ENCODE assay signal across 13 cellular contexts in genomic region chr1:211612786-211613107, GRCh38. TPM values are rescaled to one million over a fixed set of nuclear protein-coding genes. Genes with fewer than 3 reads are reported as not detected.
A peak's percentile ranks its signal among the peaks of the same experiment; 100 is the strongest.
DNase-seq lines count a peak whose midpoint lies in the region; ATAC-seq and TF ChIP-seq lines count a peak whose summit lies in the region.
"Had no signal": no experiment of that assay in that cellular context is flagged by ENCODE, and none has a peak within 500 bp of the region (broad histone marks: within the 10 kb centered on the region; RNA-seq: fewer than 3 reads in every experiment).

No MANE protein-coding gene starts in this region.

- CTCF ChIA-PET in activated naive CD4-positive, alpha-beta T cell treated with anti-CD3 and anti-CD28 coated beads, Interleukin-2, amount 10 ng/mL, durations not matched to agents 7 days and 5 days (lab: Charles Lee) = no interaction called here

- H3K4me3 ChIP-seq in hepatocyte (no peak overlapping the region), skin epidermis (no peak overlapping the region)
- H3K4me3 ChIP-seq: dorsolateral prefrontal cortex, ovary had no signal

- no peak overlapping the region for H2BK5ac ChIP-seq in H9 (ENCODE audit: insufficient read length, low read length)

- no peak overlapping the region for H2AK5ac ChIP-seq in H9 (ENCODE audit: insufficient read length, low read length)

- no peak overlapping the region for H2BK120ac ChIP-seq in H9 (ENCODE audit: low read depth, low read length, poor library complexity, severe bottlenecking)

- no peaks in the 10 kb centered on the region for H3K23me2 ChIP-seq in H9 (ENCODE audit: insufficient read length, low read depth, low read length, poor library complexity, severe bottlenecking)

- peak overlapping the region; percentile 100 for H3K27ac Mint-ChIP-seq in HFFc6
- no peak overlapping the region; a peak in 1 of 7 replicates for H3K27ac Mint-ChIP-seq in H9
- H3K27ac Mint-ChIP-seq in activated naive CD4-positive, alpha-beta T cell treated with anti-CD3 and anti-CD28 coated beads, Interleukin-2, amount 10 ng/mL, durations not matched to agents 7 days and 5 days = no peak overlapping the region
- H3K27ac Mint-ChIP-seq: activated T-cell treated with anti-CD3 and anti-CD28 coated beads, Interleukin-2, amount 50 U/mL, for 24 hours had no signal

- H4K8ac ChIP-seq in H9 (replicated peaks; ENCODE audit: insufficient read length, low read depth, low read length) = no peak overlapping the region

- ATAC-seq in SK-N-SH treated with all-trans-retinoic acid at 6 μM for 48 hours = peak; percentile 4

- peak overlapping the region; percentile 78 for H3K27ac ChIP-seq in hepatocyte
- H3K27ac ChIP-seq in skin epidermis = peak overlapping the region in 11 of 21 experiments; percentile 12 to 72 (median 42)
- no peak overlapping the region for H3K27ac ChIP-seq in H9 (ENCODE audit: insufficient read length, low read depth, low read length)
- H3K27ac ChIP-seq: ovary had no signal

- H4K91ac ChIP-seq in H9 (ENCODE audit: insufficient read length, low read depth, low read length) = no peak overlapping the region

- WGBS in hepatocyte (ENCODE audit: low lambda C conversion rate, missing lambda C conversion rate) = 95% methylated on average over 6 of the region's 6 CpGs
- no CpG with 5 or more reads among the region's 6 CpGs for WGBS in H9 (ENCODE audit: extremely low coverage, insufficient read length, low lambda C conversion rate)

- no peak overlapping the region for H2BK15ac ChIP-seq in H9 (ENCODE audit: low read depth, low read length)

- H2BK12ac ChIP-seq in H9 (ENCODE audit: insufficient read length, low read depth, low read length) = no peak overlapping the region

- H3K27me3 Mint-ChIP-seq in HFFc6 (ENCODE audit: insufficient read depth) (no peaks in the 10 kb centered on the region; the same call in 1 of the 2 replicates), H9 (ENCODE audit: low read depth) (no peaks in the 10 kb centered on the region)
- peaks cover 14% of the 10 kb centered on the region for H3K27me3 Mint-ChIP-seq in activated naive CD4-positive, alpha-beta T cell treated with anti-CD3 and anti-CD28 coated beads, Interleukin-2, amount 10 ng/mL, durations not matched to agents 7 days and 5 days
- H3K27me3 Mint-ChIP-seq: activated T-cell treated with anti-CD3 and anti-CD28 coated beads, Interleukin-2, amount 50 U/mL, for 24 hours had no signal

- H4K20me1 ChIP-seq in hepatocyte (ENCODE audit: insufficient read depth, poor library complexity, severe bottlenecking) (no peaks in the 10 kb centered on the region), H9 (ENCODE audit: control insufficient read depth, insufficient read depth, insufficient read length) (no peaks in the 10 kb centered on the region)

- H3K4ac ChIP-seq in H9 (ENCODE audit: low read depth, low read length) = no peak overlapping the region

- H3K4me1 ChIP-seq in hepatocyte (ENCODE audit: insufficient read depth) (peaks cover 6% of the 10 kb centered on the region), H9 (ENCODE audit: insufficient read depth, low read length) (no peaks in the 10 kb centered on the region)

- H3K9ac ChIP-seq in H9 (ENCODE audit: extremely low read depth, insufficient read length, low read length) = no peak overlapping the region

- no peaks in the 10 kb centered on the region for H3K9me3 ChIP-seq in hepatocyte (ENCODE audit: low read depth)
- H3K9me3 ChIP-seq in H9 (ENCODE audit: control insufficient read depth, low read depth, low read length) = no peaks in the 10 kb centered on the region
- H3K9me3 ChIP-seq: ovary had no signal

- H3K14ac ChIP-seq in H9 (ENCODE audit: insufficient read depth, low read length) = no peak overlapping the region; the same call in 1 of the 2 replicates

- H3K23ac ChIP-seq in H9 (ENCODE audit: insufficient read length, low read depth, low read length) = no peak overlapping the region

- DNase-seq in HFFc6 (no peak), hepatocyte (ENCODE audit: low spot score) (no peak), H9 (no peak), NCI-H2171 (lab: John Stamatoyannopoulos, UW) (no peak)
- no peak for DNase-seq in stimulated activated naive CD4-positive, alpha-beta T cell treated with Interleukin-2 at 50 U/mL for 16 hours (lab: John Stamatoyannopoulos, UW)
- DNase-seq in activated naive CD4-positive, alpha-beta T cell treated with anti-CD3 and anti-CD28 coated beads, Interleukin-2, amount 10 ng/mL, durations not matched to agents 7 days and 5 days = no peak
- DNase-seq: activated T-cell treated with anti-CD3 and anti-CD28 coated beads, Interleukin-2, amount 50 U/mL, for 24 hours; NCI-H2081 treated with DMSO at 0.1 percent for 48 hours; NCI-H774 had no signal

- no peak overlapping the region for H3K56ac ChIP-seq in H9 (ENCODE audit: insufficient read length, low read depth, low read length)

- H3K4me2 ChIP-seq in hepatocyte (no peak overlapping the region), H9 (ENCODE audit: insufficient read depth, insufficient read length, low read length) (no peak overlapping the region)

- H3K36me3 Mint-ChIP-seq in HFFc6 (ENCODE audit: low read depth) (peaks cover 5% of the 10 kb centered on the region), H9 (ENCODE audit: insufficient read depth in 1 of 3, low read depth in 3 of 3) (no peaks in the 10 kb centered on the region)
- H3K36me3 Mint-ChIP-seq in activated naive CD4-positive, alpha-beta T cell treated with anti-CD3 and anti-CD28 coated beads, Interleukin-2, amount 10 ng/mL, durations not matched to agents 7 days and 5 days = no peaks in the 10 kb centered on the region

- no peak overlapping the region for H4K5ac ChIP-seq in H9 (ENCODE audit: insufficient read length, low read depth, low read length)

- H3K27me3 ChIP-seq in hepatocyte (no peaks in the 10 kb centered on the region), H9 (ENCODE audit: insufficient read depth, low read length) (no peaks in the 10 kb centered on the region)
- H3K27me3 ChIP-seq: dorsolateral prefrontal cortex, ovary had no signal

- no peak overlapping the region for H3K4me3 Mint-ChIP-seq in HFFc6
- no peak overlapping the region for H3K4me3 Mint-ChIP-seq in H9
- H3K4me3 Mint-ChIP-seq in activated naive CD4-positive, alpha-beta T cell treated with anti-CD3 and anti-CD28 coated beads, Interleukin-2, amount 10 ng/mL, durations not matched to agents 7 days and 5 days = no peak overlapping the region
- H3K4me3 Mint-ChIP-seq: activated T-cell treated with anti-CD3 and anti-CD28 coated beads, Interleukin-2, amount 50 U/mL, for 24 hours had no signal

- no peak overlapping the region for H3T11ph ChIP-seq in H9 (ENCODE audit: low read length)

- TF ChIP-seq CTCF in HFFc6 (IDR thresholded peaks at IDR 0.05) (no peak), hepatocyte (IDR thresholded peaks at IDR 0.05; ENCODE audit: poor library complexity) (no peak), H9 (conservative IDR thresholded peaks at IDR 0.05) (no peak)

- H3K18ac ChIP-seq in H9 (ENCODE audit: insufficient read length, low read depth, low read length) = no peak overlapping the region

- H3K36me3 ChIP-seq in hepatocyte (replicated peaks; ENCODE audit: insufficient read depth, low read depth) = no peaks in the 10 kb centered on the region
- H3K36me3 ChIP-seq: ovary had no signal

- no peaks in the 10 kb centered on the region for H3K79me1 ChIP-seq in H9 (ENCODE audit: insufficient read depth, low read depth, low read length, poor library complexity, severe bottlenecking)

- no peaks in the 10 kb centered on the region for H3K79me2 ChIP-seq in hepatocyte
- H3K79me2 ChIP-seq in H9 (ENCODE audit: insufficient read depth, low read length) = no peaks in the 10 kb centered on the region

- H2AFZ ChIP-seq in hepatocyte = no peak overlapping the region
- H2AFZ ChIP-seq in H9 (ENCODE audit: low read length) = no peak overlapping the region

- peaks cover 44% of the 10 kb centered on the region for H3K4me1 Mint-ChIP-seq in HFFc6 (ENCODE audit: low read depth)
- peaks cover 0 to 14% of the 10 kb centered on the region in 2 experiments; a peak in 2 of 4 replicates for H3K4me1 Mint-ChIP-seq in H9
- peaks cover 8% of the 10 kb centered on the region for H3K4me1 Mint-ChIP-seq in activated naive CD4-positive, alpha-beta T cell treated with anti-CD3 and anti-CD28 coated beads, Interleukin-2, amount 10 ng/mL, durations not matched to agents 7 days and 5 days

- H3K9me3 Mint-ChIP-seq in HFFc6 (peaks cover 4% of the 10 kb centered on the region; the same call in 1 of the 2 replicates), H9 (no peaks in the 10 kb centered on the region)
- H3K9me3 Mint-ChIP-seq in activated naive CD4-positive, alpha-beta T cell treated with anti-CD3 and anti-CD28 coated beads, Interleukin-2, amount 10 ng/mL, durations not matched to agents 7 days and 5 days = no peaks in the 10 kb centered on the region
- H3K9me3 Mint-ChIP-seq: activated T-cell treated with anti-CD3 and anti-CD28 coated beads, Interleukin-2, amount 50 U/mL, for 24 hours had no signal

- no peaks in the 10 kb centered on the region for H3K9me2 ChIP-seq in hepatocyte (replicated peaks; ENCODE audit: insufficient read depth)

- H2BK20ac ChIP-seq in H9 (ENCODE audit: low read depth, low read length, poor library complexity, severe bottlenecking) = no peak overlapping the region

TF ChIP-seq in SK-N-SH treated with all-trans-retinoic acid at 6 μM for 48 hours, 23 proteins besides CTCF, POLR2A, EP300 and RAD21:
- TF ChIP-seq SNAI2 (CRISPR knock-in tag; IDR thresholded peaks at IDR 0.05) (no peak), ARNTL (CRISPR knock-in tag; IDR thresholded peaks at IDR 0.05; ENCODE audit: borderline replicate concordance, low read depth) (no peak)
TF ChIP-seq in SK-N-SH treated with all-trans-retinoic acid at 6 μM for 48 hours: peak in this region for 0.

RNA-seq across cellular contexts. Expression of gene SLC30A1, which starts 33.8 kb away (rescaled TPM):
- total RNA-seq in HFFc6 (2021; fragmentation: NEBNext Ultra II Directional; extraction: Animal tissue kit (Norgen Biotek cat#: 25700)) = 10 to 100 TPM; 23.6 to 27.5 (median 25.7) TPM
- total RNA-seq in hepatocyte (84.7 and 87.2 TPM in 2 replicates), H9 (2021) (17.1 and 17.3 TPM in 2 replicates)
- polyA plus RNA-seq in hepatocyte = 23.1 and 31.3 TPM in 2 replicates
